In the genomic region with DNA sequence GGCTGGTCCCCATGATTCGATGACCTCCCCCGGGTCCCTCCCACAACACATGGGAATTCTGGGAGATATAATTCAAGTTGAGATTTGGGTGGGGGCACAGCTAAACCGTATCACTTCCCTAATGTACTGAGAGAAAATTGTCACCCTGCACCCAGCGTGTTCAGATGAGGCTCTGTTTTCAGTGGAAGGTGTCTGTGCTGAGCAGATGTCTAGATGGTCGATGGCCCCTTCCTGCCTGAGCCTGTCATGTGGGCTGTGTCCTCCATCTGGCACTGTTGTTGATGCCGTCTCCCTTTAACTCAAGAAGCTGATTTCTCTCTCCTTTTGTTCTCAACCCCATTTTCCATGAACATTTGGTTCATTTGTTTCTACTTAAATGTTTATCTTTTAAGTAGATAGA, we compare ENCODE assay signal across 20 cellular contexts. TPM values are rescaled to one million over a fixed set of nuclear protein-coding genes. Genes with fewer than 3 reads are reported as not detected.
DNase-seq lines count a peak whose midpoint lies in the region; ATAC-seq and TF ChIP-seq lines count a peak whose summit lies in the region.
"Had no signal": no experiment of that assay in that cellular context is flagged by ENCODE, and none has a peak within 500 bp of the region (broad histone marks: within the 10 kb centered on the region; RNA-seq: fewer than 3 reads in every experiment).

No MANE protein-coding gene starts in this region.

- CTCF ChIA-PET in activated CD8-positive, alpha-beta T cell treated with anti-CD3 and anti-CD28 coated beads for 36 hours (lab: Charles Lee) = no interaction called here

- no peaks in the 10 kb centered on the region for H3K9me3 Mint-ChIP-seq in activated CD8-positive, alpha-beta T cell treated with anti-CD3 and anti-CD28 coated beads for 36 hours
- H3K9me3 Mint-ChIP-seq in progenitor cell of endocrine pancreas (ENCODE audit: low read depth) = no peaks in the 10 kb centered on the region
- H3K9me3 Mint-ChIP-seq: activated naive CD4-positive, alpha-beta T cell treated with anti-CD3 and anti-CD28 coated beads, Interleukin-2, amount 50 U/mL, for 72 hours; H9 had no signal

- H3K4me1 Mint-ChIP-seq in activated CD8-positive, alpha-beta T cell treated with anti-CD3 and anti-CD28 coated beads for 36 hours (ENCODE audit: low read depth) = no peaks in the 10 kb centered on the region
- H3K4me1 Mint-ChIP-seq in progenitor cell of endocrine pancreas (ENCODE audit: low read depth) = no peaks in the 10 kb centered on the region
- H3K4me1 Mint-ChIP-seq: H9 had no signal

- peak overlapping the region; percentile 62 for H3K27ac Mint-ChIP-seq in activated CD8-positive, alpha-beta T cell treated with anti-CD3 and anti-CD28 coated beads for 36 hours
- peak overlapping the region; percentile 60 for H3K27ac Mint-ChIP-seq in progenitor cell of endocrine pancreas

- intact Hi-C loops in activated CD8-positive, alpha-beta T cell treated with anti-CD3 and anti-CD28 coated beads for 36 hours (cut with micrococcal nuclease) = no loop called here

- H3K4me3 Mint-ChIP-seq in activated CD8-positive, alpha-beta T cell treated with anti-CD3 and anti-CD28 coated beads for 36 hours = no peak overlapping the region
- H3K4me3 Mint-ChIP-seq in progenitor cell of endocrine pancreas (ENCODE audit: low read depth) = no peak overlapping the region
- H3K4me3 Mint-ChIP-seq: H9 had no signal

- POLR2A ChIA-PET in activated CD8-positive, alpha-beta T cell treated with anti-CD3 and anti-CD28 coated beads for 36 hours (lab: Charles Lee) = interaction anchor here (0.9 kb wide), 1 partner anchor 40 kb away, joined by 3 read pairs; no protein-coding TSS in a partner anchor

- no peak overlapping the region for H3K4me3 ChIP-seq in Jurkat, Clone E6-1 (ENCODE audit: low read length)
- H3K4me3 ChIP-seq: hepatocyte, lower lobe of right lung, pancreas, upper lobe of right lung had no signal

- H3K36me3 Mint-ChIP-seq in activated CD8-positive, alpha-beta T cell treated with anti-CD3 and anti-CD28 coated beads for 36 hours (ENCODE audit: low read depth) = peaks cover 37% of the 10 kb centered on the region
- peaks cover 31% of the 10 kb centered on the region for H3K36me3 Mint-ChIP-seq in progenitor cell of endocrine pancreas (ENCODE audit: insufficient read depth)

- DNase-seq in D341Med (ENCODE audit: low spot score) = peak; percentile 76
- peak; percentile 9 for DNase-seq in Jurkat, Clone E6-1 (ENCODE audit: low read depth, low spot score)
- DNase-seq in activated CD8-positive, alpha-beta T cell treated with anti-CD3 and anti-CD28 coated beads for 36 hours = no peak
- no peak for DNase-seq in progenitor cell of endocrine pancreas (ENCODE audit: low spot score, unreplicated experiment)
- no peak for DNase-seq in amniotic stem cell (lab: John Stamatoyannopoulos, UW)
- DNase-seq in HuH-7 (ENCODE audit: low spot score) = no peak
- DNase-seq: activated CD4-positive, alpha-beta T cell treated with anti-CD3 and anti-CD28 coated beads, Interleukin-2, amount 50 U/mL, for 48 hours; activated T-cell treated with anti-CD3 and anti-CD28 coated beads, Interleukin-2, amount 50 U/mL, for 48 hours; AML-193; H9; lower lobe of right lung; NCI-H1436; NCI-H510A treated with DMSO at 0.1 percent for 48 hours; pancreas; stimulated activated naive CD4-positive, alpha-beta T cell treated with Interleukin-2 at 50 U/mL for 16 hours; upper lobe of right lung had no signal

- H3K27me3 Mint-ChIP-seq in activated CD8-positive, alpha-beta T cell treated with anti-CD3 and anti-CD28 coated beads for 36 hours = no peaks in the 10 kb centered on the region
- H3K27me3 Mint-ChIP-seq in progenitor cell of endocrine pancreas = no peaks in the 10 kb centered on the region

- no peak for ATAC-seq in activated CD8-positive, alpha-beta T cell treated with anti-CD3 and anti-CD28 coated beads for 36 hours
- no peak for ATAC-seq in HG02884 (IDR thresholded peaks at IDR 0.05; ENCODE audit: unreplicated experiment)
- ATAC-seq: activated naive CD4-positive, alpha-beta T cell treated with anti-CD3 and anti-CD28 coated beads, Interleukin-2, amount 50 U/mL, for 72 hours; lower lobe of right lung; Right ventricle myocardium inferior; upper lobe of right lung had no signal

- no peak for TF ChIP-seq CTCF in activated CD8-positive, alpha-beta T cell treated with anti-CD3 and anti-CD28 coated beads for 36 hours (IDR thresholded peaks at IDR 0.05)
- no peak for TF ChIP-seq CTCF in progenitor cell of endocrine pancreas (IDR thresholded peaks at IDR 0.05; ENCODE audit: unreplicated experiment)

RNA-seq across cellular contexts. Expression of a gene that starts 37.0 kb away (rescaled TPM):
- polyA plus RNA-seq in Jurkat, Clone E6-1 (2012; ENCODE audit: insufficient read depth, insufficient read length) = 8.2 TPM
- total RNA-seq in activated CD8-positive, alpha-beta T cell treated with anti-CD3 and anti-CD28 coated beads for 36 hours = 10 to 100 TPM; 10.0 to 10.1 TPM
- total RNA-seq in progenitor cell of endocrine pancreas = 33.9 and 35.6 TPM in 2 replicates

RNA-seq across cellular contexts. Expression of a gene that starts 47.7 kb away (rescaled TPM):
- polyA plus RNA-seq in Jurkat, Clone E6-1 (2012; ENCODE audit: insufficient read depth, insufficient read length) = 55.8 TPM
- 10 to 100 TPM; 94.3 to 98.3 TPM for total RNA-seq in activated CD8-positive, alpha-beta T cell treated with anti-CD3 and anti-CD28 coated beads for 36 hours
- total RNA-seq in progenitor cell of endocrine pancreas = 124 and 126 TPM in 2 replicates

RNA-seq across cellular contexts. Expression of a gene that starts 53.0 kb away (rescaled TPM):
- polyA plus RNA-seq in Jurkat, Clone E6-1 (2012; ENCODE audit: insufficient read depth, insufficient read length) = not detected
- total RNA-seq in activated CD8-positive, alpha-beta T cell treated with anti-CD3 and anti-CD28 coated beads for 36 hours = 100 to 1,000 TPM; 151 to 163 TPM
- total RNA-seq in progenitor cell of endocrine pancreas = 1.6 and 2.1 TPM in 2 replicates

Comparison
In these comparisons a context has a peak if more than half of its experiments do, and no peak if none do; other contexts are left out.
1. DNase-seq: peak in D341Med (single experiment) and Jurkat, Clone E6-1 (single experiment); none in activated CD8-positive, alpha-beta T cell treated with anti-CD3 and anti-CD28 coated beads for 36 hours (single experiment), progenitor cell of endocrine pancreas (single experiment), amniotic stem cell (single experiment) and HuH-7 (single experiment).
2. RNA of a gene that starts 53.0 kb away (total RNA-seq): 151 to 163 TPM in activated CD8-positive, alpha-beta T cell treated with anti-CD3 and anti-CD28 coated beads for 36 hours; 1.6 to 2.1 TPM in progenitor cell of endocrine pancreas; every median in the first group is over 10 times any median in the second.